In the genomic region with DNA sequence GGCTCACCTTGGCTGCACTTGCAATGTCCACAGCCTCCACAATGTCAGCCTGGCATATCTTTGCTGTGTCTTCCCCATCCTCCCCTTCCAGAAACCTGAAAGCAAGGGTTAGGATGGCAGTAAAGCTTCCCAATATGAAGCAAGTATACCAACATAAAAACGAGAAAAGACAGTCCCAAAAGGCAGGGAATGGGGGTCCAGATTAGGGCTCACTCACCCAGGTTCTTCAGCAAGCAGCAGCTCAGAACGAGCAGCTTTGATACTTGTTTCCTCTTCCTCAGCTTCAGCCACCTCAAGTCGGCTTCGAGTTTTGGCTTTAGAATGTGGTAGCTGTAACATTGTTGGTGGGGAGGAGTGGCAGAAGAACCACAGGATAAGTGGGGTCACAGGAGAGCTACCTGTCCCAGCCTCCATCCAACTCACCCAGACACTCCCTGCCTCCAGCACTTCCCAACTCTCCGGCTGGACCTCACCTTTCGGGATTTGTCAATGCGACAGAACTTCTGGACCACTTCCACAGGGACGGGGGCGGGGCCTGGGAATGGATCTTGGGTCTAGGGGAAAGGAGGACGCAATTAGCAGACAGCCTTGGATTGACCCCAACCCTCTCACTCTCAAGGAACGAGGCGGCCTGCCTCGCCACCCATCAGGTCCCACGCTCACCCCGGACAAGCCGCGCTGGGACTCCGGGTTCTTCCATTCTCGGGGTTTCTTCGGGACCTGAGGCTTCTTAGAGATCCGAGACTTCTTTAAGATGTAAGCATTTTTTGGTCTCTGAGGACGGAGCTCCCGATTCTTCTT, we compare ENCODE assay signal across 8 cellular contexts. TPM values are rescaled to one million over a fixed set of nuclear protein-coding genes. Genes with fewer than 3 reads are reported as not detected.
DNase-seq lines count a peak whose midpoint lies in the region; ATAC-seq and TF ChIP-seq lines count a peak whose summit lies in the region.

No MANE protein-coding gene starts in this region.

- TSS peak; percentile 83 for BruUV-seq in A673 (replicated peaks; lab: Mats Ljungman, UMichigan)

- peaks cover 40% of the 10 kb centered on the region for H3K36me3 ChIP-seq in A673 (ENCODE audit: insufficient read depth, low read length, poor library complexity, severe bottlenecking)
- no peaks in the 10 kb centered on the region for H3K36me3 ChIP-seq in breast epithelium
- H3K36me3 ChIP-seq in mucosa of descending colon (ENCODE audit: low read depth) = no peaks in the 10 kb centered on the region

- POLR2A ChIA-PET in A673 (lab: Charles Lee; ENCODE audit: low non-redundant PET) = interaction anchor here (1.1 kb wide), 1 partner anchor 17 kb away, joined by 3 read pairs; a partner anchor contains a TSS

- TF ChIP-seq CTCF in A673 (conservative IDR thresholded peaks at IDR 0.05; ENCODE audit: low read depth, low read length) (no peak), breast epithelium (IDR thresholded peaks at IDR 0.05) (no peak), mucosa of descending colon (IDR thresholded peaks at IDR 0.05) (no peak)

- H3K9me3 ChIP-seq in A673 (ENCODE audit: low read depth, low read length, poor library complexity, severe bottlenecking) (no peaks in the 10 kb centered on the region), breast epithelium (no peaks in the 10 kb centered on the region), mucosa of descending colon (no peaks in the 10 kb centered on the region)

- CTCF ChIA-PET in A673 (lab: Charles Lee) = interaction anchor here (1.2 kb wide), 1 partner anchor 11 kb away, joined by 5 read pairs; a partner anchor contains a TSS

- H3K27ac ChIP-seq in A673 (ENCODE audit: low read depth, low read length, poor library complexity, severe bottlenecking) (peak overlapping the region; percentile 67), breast epithelium (peak overlapping the region; percentile 76 to 85)

- H3K4me3 ChIP-seq in A673 (ENCODE audit: low read depth, low read length, poor library complexity, severe bottlenecking) (peak overlapping the region; percentile 74), breast epithelium (peak overlapping the region; percentile 70 to 81 (median 79)), mucosa of descending colon (peak overlapping the region; percentile 54)

- H3K4me1 ChIP-seq in A673 (ENCODE audit: insufficient read depth, low read length, poor library complexity, severe bottlenecking) = peaks cover 16% of the 10 kb centered on the region
- H3K4me1 ChIP-seq in breast epithelium = peaks cover 3 to 6% of the 10 kb centered on the region in 2 donors
- H3K4me1 ChIP-seq in mucosa of descending colon (ENCODE audit: low read depth) = peaks cover 18% of the 10 kb centered on the region

- no peak for DNase-seq in A673 (ENCODE audit: low spot score)
- DNase-seq in breast epithelium (ENCODE audit: low spot score in 2 of 2) = no peak
- no peak for DNase-seq in mucosa of descending colon
- no peak for DNase-seq in NCI-H510A treated with DMSO at 0.1 percent for 48 hours (lab: John Stamatoyannopoulos, UW)
- no peak for DNase-seq in NK-92 treated with Interleukin-12 subunit alpha and Interleukin-12 subunit beta, amount 100 ng/mL, for 24 hours (lab: John Stamatoyannopoulos, UW)
- DNase-seq in kidney glomerular epithelial cell (lab: John Stamatoyannopoulos, UW) = no peak

- H3K27me3 ChIP-seq in A673 (replicated peaks; ENCODE audit: insufficient read depth, low read depth, low read length, poor library complexity) = no peaks in the 10 kb centered on the region
- H3K27me3 ChIP-seq in breast epithelium = no peaks in the 10 kb centered on the region

- ATAC-seq in HG02610 (IDR thresholded peaks at IDR 0.05; ENCODE audit: unreplicated experiment) = peak; percentile 5
- no peak for ATAC-seq in mucosa of descending colon
- ATAC-seq in GM18873 (IDR thresholded peaks at IDR 0.05; ENCODE audit: low FRiP score, unreplicated experiment) = no peak

- no peak for TF ChIP-seq POLR2A in breast epithelium (IDR thresholded peaks at IDR 0.05)

- intact Hi-C loops in A673 (cut with micrococcal nuclease; ENCODE audit: unreplicated experiment) (no loop called here), breast epithelium (cut with DNase I; ENCODE audit: low total_unique reads) (no loop called here), mucosa of descending colon (cut with DNase I, micrococcal nuclease) (no loop called here)

RNA-seq across cellular contexts. Expression of a gene that starts 0.7 kb away (rescaled TPM):
- 85.1 and 97.9 TPM in 2 replicates for total RNA-seq in A673 (2021)
- 10 to 100 TPM; 48.2 to 75.1 (median 58.8) TPM for total RNA-seq in breast epithelium
- 10 to 100 TPM; 25.5 to 37.9 (median 30.9) TPM for total RNA-seq in mucosa of descending colon

RNA-seq across cellular contexts. Expression of a gene that starts 1.1 kb away (rescaled TPM):
- total RNA-seq in A673 (2021) = 70.0 and 83.4 TPM in 2 replicates
- 10 to 100 TPM; 23.3 to 28.6 (median 26.9) TPM for total RNA-seq in breast epithelium
- 10 to 100 TPM; 37.9 to 50.1 (median 40.2) TPM for total RNA-seq in mucosa of descending colon

RNA-seq across cellular contexts. Expression of a gene that starts 10.4 kb away (rescaled TPM):
- total RNA-seq in A673 (2021) (48.8 and 50.4 TPM in 2 replicates), breast epithelium (100 to 1,000 TPM in 2 of 3 donors, 10 to 100 TPM in 1; 38.9 to 151 (median 103) TPM), mucosa of descending colon (10 to 100 TPM; 26.4 to 64.6 (median 38.9) TPM)

RNA-seq across cellular contexts. Expression of a gene that starts 11.4 kb away (rescaled TPM):
- total RNA-seq in A673 (2021) (4.0 TPM in 2 replicates), breast epithelium (10 to 100 TPM in 2 of 3 donors, 1 to 10 TPM in 1; 8.2 to 15.0 (median 11.1) TPM), mucosa of descending colon (10 to 100 TPM; 21.6 to 41.7 (median 24.2) TPM)

RNA-seq across cellular contexts. Expression of a gene that starts 16.5 kb away (rescaled TPM):
- total RNA-seq in A673 (2021) = 1,781 and 1,852 TPM in 2 replicates
- 1,000 to 10,000 TPM; 3,121 to 5,317 (median 4,287) TPM for total RNA-seq in breast epithelium
- total RNA-seq in mucosa of descending colon = 1,000 to 10,000 TPM; 1,579 to 1,936 (median 1,680) TPM
